ENCODE assay signal across 31 cellular contexts in genomic region chr9:136036050-136036449, GRCh38.
"Had no signal": no experiment of that assay in that cellular context is flagged by ENCODE, and none has a peak within 500 bp of the region (broad histone marks: within the 10 kb centered on the region; RNA-seq: fewer than 3 reads in every experiment).

No MANE protein-coding gene starts in this region.

- H3K4me1 Mint-ChIP-seq: activated CD4-positive, alpha-beta T cell treated with anti-CD3 and anti-CD28 coated beads, Interleukin-2, amount 10 ng/mL, durations not matched to agents 24 days and 14 days; activated naive CD8-positive, alpha-beta T cell treated with anti-CD3 and anti-CD28 coated beads, Interleukin-2, amount 50 U/mL, for 24 hours; activated T-helper 17 cell treated with anti-CD3 and anti-CD28 coated beads, Interleukin-2, amount 50 U/mL, for 72 hours; nephron; stimulated activated memory B cell treated with anti-CD40 and anti-IgM and Interleukin-4, amounts not matched to agents 10 μg/mL and 1 μg/mL and 100 μg/mL, for 72 hours; stimulated activated naive CD8-positive, alpha-beta T cell treated with anti-CD3 and anti-CD28 coated beads, Interleukin-15, amount 100 ng/mL, for 72 hours had no signal

- H3K27ac Mint-ChIP-seq: activated CD4-positive, alpha-beta memory T cell treated with anti-CD3 and anti-CD28 coated beads for 36 hours; activated CD4-positive, alpha-beta T cell treated with anti-CD3 and anti-CD28 coated beads, Interleukin-2, amount 10 ng/mL, durations not matched to agents 24 days and 14 days; activated naive CD4-positive, alpha-beta T cell treated with anti-CD3 and anti-CD28 coated beads, Interleukin-2, amount 50 U/mL, for 24 hours; activated naive CD8-positive, alpha-beta T cell treated with anti-CD3 and anti-CD28 coated beads, Interleukin-2, amount 50 U/mL, for 24 hours; activated T-helper 17 cell treated with anti-CD3 and anti-CD28 coated beads, Interleukin-2, amount 50 U/mL, for 72 hours; nephron; stimulated activated memory B cell treated with anti-CD40 and anti-IgM and Interleukin-4, amounts not matched to agents 10 μg/mL and 1 μg/mL and 100 μg/mL, for 72 hours; stimulated activated naive CD8-positive, alpha-beta T cell treated with anti-CD3 and anti-CD28 coated beads, Interleukin-15, amount 100 ng/mL, for 72 hours had no signal

- ATAC-seq: activated naive CD8-positive, alpha-beta T cell treated with anti-CD3 and anti-CD28 coated beads, Interleukin-2, amount 50 U/mL, for 24 hours; activated T-helper 17 cell treated with anti-CD3 and anti-CD28 coated beads, Interleukin-2, amount 50 U/mL, for 72 hours; left ventricle myocardium superior; pancreas; sciatic nerve; stimulated activated memory B cell treated with anti-CD40 and anti-IgM and Interleukin-4, amounts not matched to agents 10 μg/mL and 1 μg/mL and 100 μg/mL, for 72 hours; stimulated activated naive CD8-positive, alpha-beta T cell treated with anti-CD3 and anti-CD28 coated beads, Interleukin-15, amount 100 ng/mL, for 72 hours had no signal

- DNase-seq: activated CD4-positive, alpha-beta memory T cell treated with anti-CD3 and anti-CD28 coated beads for 36 hours; activated CD4-positive, alpha-beta T cell treated with anti-CD3 and anti-CD28 coated beads, Interleukin-2, amount 10 ng/mL, durations not matched to agents 24 days and 14 days; activated CD4-positive, CD25-positive, alpha-beta regulatory T cell treated with anti-CD3 and anti-CD28 coated beads, Interleukin-2, amount 50 U/mL, for 72 hours; activated CD8-positive, alpha-beta memory T cell treated with anti-CD3 and anti-CD28 coated beads, Interleukin-2, amount 50 U/mL, for 48 hours; activated gamma-delta T cell treated with Interleukin-2 at 50 U/mL for 16 hours; activated naive CD8-positive, alpha-beta T cell treated with anti-CD3 and anti-CD28 coated beads, Interleukin-2, amount 50 U/mL, for 24 hours; activated T-cell treated with anti-CD3 and anti-CD28 coated beads, Interleukin-2, amount 50 U/mL, for 24 hours; brain microvascular endothelial cell; cortex of kidney; esophagus squamous epithelium; left cardiac atrium; left ventricle myocardium superior; pancreas; retina; small intestine; stimulated activated CD4-positive, alpha-beta T cell treated with anti-CD3 and anti-CD28 coated beads, Interleukin-1b, Interleukin-23, amount 100 ng/mL, for 48 hours; stimulated activated CD4-positive, alpha-beta T cell treated with anti-CD3 and anti-CD28 coated beads, Interleukin-4, amount 100 ng/mL, for 4 hours; stimulated activated CD8-positive, alpha-beta memory T cell treated with anti-CD3 and anti-CD28 coated beads, Interleukin-4, amount 100 ng/mL, for 48 hours; stimulated activated naive CD8-positive, alpha-beta T cell treated with anti-CD3 and anti-CD28 coated beads, Interleukin-15, amount 100 ng/mL, for 72 hours; substantia nigra; T-helper 2 cell; thyroid gland; upper lobe of left lung had no signal

- H3K36me3 Mint-ChIP-seq: stimulated activated memory B cell treated with anti-CD40 and anti-IgM and Interleukin-4, amounts not matched to agents 10 μg/mL and 1 μg/mL and 100 μg/mL, for 72 hours had no signal

- H3K4me3 ChIP-seq: esophagus squamous epithelium, hepatocyte, pancreas, prostate gland, thyroid gland, upper lobe of left lung, vagina had no signal

- H3K4me3 Mint-ChIP-seq: activated CD4-positive, alpha-beta memory T cell treated with anti-CD3 and anti-CD28 coated beads for 36 hours; activated CD4-positive, alpha-beta T cell treated with anti-CD3 and anti-CD28 coated beads, Interleukin-2, amount 10 ng/mL, durations not matched to agents 24 days and 14 days; activated naive CD4-positive, alpha-beta T cell treated with anti-CD3 and anti-CD28 coated beads, Interleukin-2, amount 50 U/mL, for 24 hours; activated naive CD8-positive, alpha-beta T cell treated with anti-CD3 and anti-CD28 coated beads, Interleukin-2, amount 50 U/mL, for 24 hours; activated T-cell treated with anti-CD3 and anti-CD28 coated beads, Interleukin-2, amount 50 U/mL, for 24 hours; activated T-helper 17 cell treated with anti-CD3 and anti-CD28 coated beads, Interleukin-2, amount 50 U/mL, for 72 hours; nephron; stimulated activated memory B cell treated with anti-CD40 and anti-IgM and Interleukin-4, amounts not matched to agents 10 μg/mL and 1 μg/mL and 100 μg/mL, for 72 hours; stimulated activated naive CD8-positive, alpha-beta T cell treated with anti-CD3 and anti-CD28 coated beads, Interleukin-15, amount 100 ng/mL, for 72 hours had no signal

- H3K27me3 Mint-ChIP-seq: activated CD4-positive, alpha-beta memory T cell treated with anti-CD3 and anti-CD28 coated beads for 36 hours; activated CD4-positive, alpha-beta T cell treated with anti-CD3 and anti-CD28 coated beads, Interleukin-2, amount 10 ng/mL, durations not matched to agents 24 days and 14 days; activated naive CD4-positive, alpha-beta T cell treated with anti-CD3 and anti-CD28 coated beads, Interleukin-2, amount 50 U/mL, for 24 hours; activated naive CD8-positive, alpha-beta T cell treated with anti-CD3 and anti-CD28 coated beads, Interleukin-2, amount 50 U/mL, for 24 hours; activated T-cell treated with anti-CD3 and anti-CD28 coated beads, Interleukin-2, amount 50 U/mL, for 24 hours; activated T-helper 17 cell treated with anti-CD3 and anti-CD28 coated beads, Interleukin-2, amount 50 U/mL, for 72 hours; stimulated activated naive CD8-positive, alpha-beta T cell treated with anti-CD3 and anti-CD28 coated beads, Interleukin-15, amount 100 ng/mL, for 72 hours had no signal
